In the genomic region with DNA sequence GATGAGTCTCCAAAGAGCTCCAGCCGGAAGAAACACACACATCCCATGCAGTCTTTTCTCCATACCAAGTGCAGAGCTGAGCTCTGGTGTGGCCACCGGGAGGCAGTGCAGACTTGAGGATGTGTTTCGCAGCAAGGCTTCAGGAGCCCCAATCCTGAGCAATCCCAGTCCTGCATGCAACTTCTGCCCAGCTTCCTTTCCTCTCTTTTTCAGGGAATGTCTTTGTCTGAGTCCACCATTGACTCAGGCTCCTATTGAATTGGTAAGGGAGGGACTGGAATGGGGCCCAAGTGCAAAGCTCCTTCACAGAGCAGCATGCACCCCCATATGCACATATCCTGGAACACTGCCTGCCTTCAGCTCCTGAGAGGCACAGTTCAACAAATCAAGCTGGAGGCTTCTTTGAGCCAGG, we compare ENCODE assay signal across 8 cellular contexts. TPM values are rescaled to one million over a fixed set of nuclear protein-coding genes. Genes with fewer than 3 reads are reported as not detected.
DNase-seq lines count a peak whose midpoint lies in the region; ATAC-seq, FAIRE-seq and TF ChIP-seq lines count a peak whose summit lies in the region.

No MANE protein-coding gene starts in this region.

- intact Hi-C loops in HepG2 (cut with micrococcal nuclease; ENCODE audit: unreplicated experiment): loop anchor here (1.0 to 2.0 kb wide), 2 partner anchors 120 to 333 kb away; no protein-coding TSS in a partner anchor

- no peak overlapping the region for H3K9ac ChIP-seq in HepG2 (ENCODE audit: insufficient read depth, low read depth, low read length)

- TF ChIP-seq EP300 in HepG2 (IDR thresholded peaks at IDR 0.05; ENCODE audit: low read depth in 2 of 2, low read length in 2 of 2): no peak
- no peak for TF ChIP-seq EP300 in HepG2 (CRISPR knock-in tag; IDR thresholded peaks at IDR 0.05; ENCODE audit: borderline replicate concordance)

- DNase-seq in GM12865 (ENCODE audit: low read depth) (peak; percentile 59), NCI-H1694 treated with DMSO at 0.1 percent for 48 hours (lab: John Stamatoyannopoulos, UW) (peak; percentile 66), coronary artery (ENCODE audit: low spot score) (no peak), HepG2 (ENCODE audit: low spot score) (peak; percentile 81)
- DNase-seq in T-helper 2 cell treated with Interferon-gamma antibody and Interleukin-4, amounts not matched to agents 5 μg/mL and 100 μg/mL, for 36 hours (ENCODE audit: low spot score): peak; percentile 22
- peak; percentile 1 to 22 (median 6) for DNase-seq in stimulated activated CD4-positive, alpha-beta T cell treated with anti-CD3 and anti-CD28 coated beads, TNF-alpha, amount 100 ng/mL, for 48 hours (ENCODE audit: low read depth in 3 of 3)

- H3K79me2 ChIP-seq in HepG2 (ENCODE audit: insufficient read depth, low read length): no peaks in the 10 kb centered on the region

- in situ Hi-C loops in HepG2 (cut with HindIII; ENCODE audit: extremely low pct_ligation_motif_present, low pct_unique_long_range_greater_than_20kb): no loop called here

- POLR2A ChIA-PET in HepG2 (lab: Yijun Ruan, JAX): interaction anchor here (0.6 to 1.2 kb wide), 2 partner anchors 57 to 121 kb away, joined by 4 to 6 read pairs; no protein-coding TSS in a partner anchor

- peaks cover 5 to 56% of the 10 kb centered on the region in 2 experiments; a peak in 4 of 5 replicates for H3K27me3 ChIP-seq in HepG2 (ENCODE audit: control insufficient read depth in 1 of 2, insufficient read depth in 2 of 2, low read length in 2 of 2)

- H3K4me1 ChIP-seq in HepG2 (ENCODE audit: insufficient read depth, low read length): no peaks in the 10 kb centered on the region

- H2AFZ ChIP-seq in HepG2 (ENCODE audit: low read length): no peak overlapping the region

- H4K20me1 ChIP-seq in HepG2 (ENCODE audit: insufficient read depth, low read length): no peaks in the 10 kb centered on the region

- H3K4me1 Mint-ChIP-seq in T-helper 2 cell treated with Interferon-gamma antibody and Interleukin-4, amounts not matched to agents 5 μg/mL and 100 μg/mL, for 36 hours (ENCODE audit: low read depth): peaks cover 13% of the 10 kb centered on the region

- peak; percentile 79 for FAIRE-seq in HepG2 (lab: Jason Lieb, UNC)

- CTCF ChIA-PET in HepG2 (lab: Yijun Ruan, JAX; ENCODE audit: low intra/inter-chr PET ratio, low total read pairs): interaction anchor here (0.9 to 1.3 kb wide), 2 partner anchors 65 to 333 kb away, joined by 4 to 5 read pairs; no protein-coding TSS in a partner anchor

- H3K27me3 Mint-ChIP-seq in T-helper 2 cell treated with Interferon-gamma antibody and Interleukin-4, amounts not matched to agents 5 μg/mL and 100 μg/mL, for 36 hours (ENCODE audit: low read depth): peaks cover 30% of the 10 kb centered on the region

- 3% methylated on average over 3 of the region's 3 CpGs for WGBS in HepG2 (ENCODE audit: low lambda C conversion rate)

- H3K27ac Mint-ChIP-seq in T-helper 2 cell treated with Interferon-gamma antibody and Interleukin-4, amounts not matched to agents 5 μg/mL and 100 μg/mL, for 36 hours: no peak overlapping the region

- H3K4me2 ChIP-seq in HepG2 (ENCODE audit: low read depth, low read length): no peak overlapping the region

- no peak for TF ChIP-seq POLR2A in HepG2 (IDR thresholded peaks at IDR 0.05; ENCODE audit: insufficient read depth in 1 of 2, low read depth in 2 of 2, low read length in 2 of 2)

- no peak overlapping the region for H3K27ac ChIP-seq in 22Rv1
- no peak overlapping the region for H3K27ac ChIP-seq in coronary artery
- H3K27ac ChIP-seq in HepG2 (ENCODE audit: extremely low read length, insufficient read depth, low read length): no peak overlapping the region

- peak; percentile 99 for ATAC-seq in HepG2
- ATAC-seq in GM19351 (IDR thresholded peaks at IDR 0.05; ENCODE audit: unreplicated experiment): no peak

- H3K36me3 Mint-ChIP-seq in T-helper 2 cell treated with Interferon-gamma antibody and Interleukin-4, amounts not matched to agents 5 μg/mL and 100 μg/mL, for 36 hours (ENCODE audit: low read depth): no peaks in the 10 kb centered on the region

- H3K36me3 ChIP-seq in HepG2 (replicated peaks in 1 of 2; ENCODE audit: control insufficient read depth in 1 of 2, insufficient read depth in 2 of 2, low read length in 2 of 2): no peaks in the 10 kb centered on the region

- H3K4me3 Mint-ChIP-seq in T-helper 2 cell treated with Interferon-gamma antibody and Interleukin-4, amounts not matched to agents 5 μg/mL and 100 μg/mL, for 36 hours: no peak overlapping the region

- no peak overlapping the region for H3K4me3 ChIP-seq in GM12865 (ENCODE audit: low read depth, low read length)
- no peak overlapping the region for H3K4me3 ChIP-seq in coronary artery
- no peak overlapping the region for H3K4me3 ChIP-seq in HepG2 (replicated peaks in 1 of 3; ENCODE audit: insufficient read depth in 1 of 3, low read depth in 2 of 3, low read length in 3 of 3)

- TF ChIP-seq RAD21 in HepG2 (CRISPR knock-in tag; IDR thresholded peaks at IDR 0.05): peak; percentile 95

- no peaks in the 10 kb centered on the region for H3K9me3 ChIP-seq in HepG2 (ENCODE audit: low read length)

- TF ChIP-seq CTCF in 22Rv1 (IDR thresholded peaks at IDR 0.05) (peak; percentile 83), GM12865 (IDR thresholded peaks at IDR 0.05; ENCODE audit: insufficient read depth, low read depth, low read length, missing control alignments) (peak; percentile 56), coronary artery (IDR thresholded peaks at IDR 0.05) (peak; percentile 29), HepG2 (CRISPR knock-in tag; IDR thresholded peaks at IDR 0.05) (peak; percentile 98)

- no TSS peak for BruUV-seq in HepG2 (replicated peaks; lab: Mats Ljungman, UMichigan)

- no peaks in the 10 kb centered on the region for H3K9me3 Mint-ChIP-seq in T-helper 2 cell treated with Interferon-gamma antibody and Interleukin-4, amounts not matched to agents 5 μg/mL and 100 μg/mL, for 36 hours

TF ChIP-seq in HepG2, 621 proteins besides CTCF, POLR2A, EP300 and RAD21 (continues in another document):
- TF ChIP-seq IRX3 (CRISPR knock-in tag; IDR thresholded peaks at IDR 0.05; ENCODE audit: borderline replicate concordance, low read depth) (no peak), AGO1 (IDR thresholded peaks at IDR 0.05; ENCODE audit: low read depth, low read length, poor library complexity, severe bottlenecking) (no peak), ERF (CRISPR knock-in tag; IDR thresholded peaks at IDR 0.05) (peak; percentile 66), ZNF232 (CRISPR knock-in tag; IDR thresholded peaks at IDR 0.05; ENCODE audit: borderline replicate concordance) (no peak), ZNF772 (CRISPR knock-in tag; IDR thresholded peaks at IDR 0.05) (no peak), KAT7 (CRISPR knock-in tag; IDR thresholded peaks at IDR 0.05; ENCODE audit: borderline replicate concordance) (no peak)
- TF ChIP-seq, protein P1, sequence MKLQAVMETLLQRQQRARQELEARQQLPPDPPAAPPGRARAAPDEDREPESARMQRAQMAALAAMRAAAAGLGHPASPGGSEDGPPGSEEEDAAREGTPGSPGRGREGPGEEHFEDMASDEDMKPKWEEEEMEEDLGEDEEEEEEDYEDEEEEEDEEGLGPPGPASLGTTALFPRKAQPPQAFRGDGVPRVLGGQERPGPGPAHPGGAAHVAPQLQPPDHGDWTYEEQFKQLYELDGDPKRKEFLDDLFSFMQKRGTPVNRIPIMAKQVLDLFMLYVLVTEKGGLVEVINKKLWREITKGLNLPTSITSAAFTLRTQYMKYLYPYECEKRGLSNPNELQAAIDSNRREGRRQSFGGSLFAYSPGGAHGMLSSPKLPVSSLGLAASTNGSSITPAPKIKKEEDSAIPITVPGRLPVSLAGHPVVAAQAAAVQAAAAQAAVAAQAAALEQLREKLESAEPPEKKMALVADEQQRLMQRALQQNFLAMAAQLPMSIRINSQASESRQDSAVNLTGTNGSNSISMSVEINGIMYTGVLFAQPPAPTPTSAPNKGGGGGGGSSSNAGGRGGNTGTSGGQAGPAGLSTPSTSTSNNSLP (IDR thresholded peaks at IDR 0.05; ENCODE audit: low read depth, low read length): no peak

RNA-seq across cellular contexts. Expression of a gene that starts 50.5 kb away (rescaled TPM):
- total RNA-seq in HepG2 (2016; rRNA removed; fragmentation: Illumina TruSeq; extraction: Trizol): not detected in 2 replicates
- total RNA-seq in HepG2 (2016; cell fraction: cytosol; rRNA removed; fragmentation: Illumina TruSeq; extraction: Trizol; ENCODE audit: low read depth): not detected in 2 replicates
- not detected in 2 replicates for total RNA-seq in HepG2 (2016; cell fraction: insoluble cytoplasmic fraction; rRNA removed; fragmentation: Illumina TruSeq; extraction: Trizol)
- total RNA-seq in HepG2 (2016; cell fraction: membrane; rRNA removed; fragmentation: Illumina TruSeq; extraction: Trizol): not detected in 2 replicates
- not detected in 2 replicates for total RNA-seq in HepG2 (2016; cell fraction: nucleus; rRNA removed; fragmentation: Illumina TruSeq; extraction: Trizol)
- polyA plus RNA-seq in HepG2 (2011; rRNA removed): not detected in 2 replicates
- not detected in 2 replicates for polyA plus RNA-seq in HepG2 (2011; cell fraction: cytosol; rRNA removed)
- polyA plus RNA-seq in HepG2 (2011; cell fraction: nucleus; rRNA removed): not detected in 2 replicates
- polyA plus RNA-seq in HepG2 (2012): not detected in 2 replicates
- not detected in 2 replicates for polyA plus RNA-seq in HepG2 (2016; cell fraction: cytosol; fragmentation: Illumina TruSeq; extraction: Trizol; ENCODE audit: low read depth)
- not detected in 2 replicates for polyA plus RNA-seq in HepG2 (2016; cell fraction: insoluble cytoplasmic fraction; fragmentation: Illumina TruSeq; extraction: Trizol; ENCODE audit: low read depth)
- 0.39 TPM in 1 of 2 replicates, not detected in the other for polyA plus RNA-seq in HepG2 (2016; cell fraction: membrane; fragmentation: Illumina TruSeq; extraction: Trizol; ENCODE audit: low read depth)
- not detected in 2 replicates for polyA plus RNA-seq in HepG2 (2016; cell fraction: nucleus; fragmentation: Illumina TruSeq; extraction: Trizol; ENCODE audit: insufficient read depth, low read depth)
- not detected in 2 replicates for polyA minus RNA-seq in HepG2 (2011; rRNA and poly(A)+ RNA removed; ENCODE audit: low replicate concordance)
- not detected in 2 replicates for polyA minus RNA-seq in HepG2 (2011; cell fraction: cytosol; rRNA and poly(A)+ RNA removed)
- not detected in 2 replicates for polyA minus RNA-seq in HepG2 (2011; cell fraction: nucleus; rRNA and poly(A)+ RNA removed)

Comparison
In these comparisons a context has a peak if more than half of its experiments do, and no peak if none do; other contexts are left out.
1. CTCF ChIP-seq: peak in every context shown above with its lines; median percentile 98 in HepG2; 83 in 22Rv1; 56 in GM12865; 29 in coronary artery.